ENCODE assay signal across 1 cellular context in the genomic region with DNA sequence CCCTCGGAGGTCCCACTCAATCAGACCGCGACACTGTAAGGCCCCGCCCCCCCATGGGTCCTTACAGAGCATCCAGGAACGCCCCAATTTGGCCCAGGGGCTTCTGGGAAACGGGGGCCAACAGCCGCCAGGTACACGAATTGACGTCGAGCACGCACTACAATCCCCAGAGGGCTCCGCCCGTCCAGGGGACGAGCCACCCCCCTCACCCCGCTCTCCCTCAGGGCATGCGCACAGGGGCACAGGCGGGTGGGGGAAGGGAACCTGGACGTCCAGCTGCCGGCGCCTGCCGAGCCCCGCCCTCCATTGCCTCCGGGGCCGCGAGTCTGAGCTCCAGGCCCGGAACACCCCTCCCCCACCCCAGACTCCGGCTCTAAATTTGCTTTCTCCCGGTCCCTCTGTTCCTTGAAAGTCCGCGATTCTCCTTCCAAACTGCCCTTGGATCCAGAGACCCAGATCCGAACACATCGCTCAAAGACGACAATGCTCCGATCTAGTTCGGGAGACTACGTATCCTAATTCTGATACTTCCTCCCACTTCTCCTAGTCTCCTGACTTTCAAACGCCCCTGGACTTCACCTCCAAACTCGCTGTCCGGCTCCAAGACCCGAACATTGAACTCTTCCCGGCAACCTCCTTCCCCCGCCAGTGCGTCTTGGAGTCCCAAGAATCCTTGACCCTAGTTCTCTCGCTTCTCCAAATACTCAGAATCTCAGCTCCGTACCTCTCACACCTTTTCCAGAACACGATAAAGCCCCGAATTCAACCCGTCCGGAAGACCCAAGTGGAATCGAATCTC.
A peak's percentile ranks its signal among the peaks of the same experiment; 100 is the strongest.
TF ChIP-seq lines count a peak whose summit lies in the region.

No MANE protein-coding gene starts in this region.

TF ChIP-seq in K562, 482 proteins besides CTCF, POLR2A, EP300 and RAD21 (continued from another document and continues in another):
- TF ChIP-seq, protein P1, sequence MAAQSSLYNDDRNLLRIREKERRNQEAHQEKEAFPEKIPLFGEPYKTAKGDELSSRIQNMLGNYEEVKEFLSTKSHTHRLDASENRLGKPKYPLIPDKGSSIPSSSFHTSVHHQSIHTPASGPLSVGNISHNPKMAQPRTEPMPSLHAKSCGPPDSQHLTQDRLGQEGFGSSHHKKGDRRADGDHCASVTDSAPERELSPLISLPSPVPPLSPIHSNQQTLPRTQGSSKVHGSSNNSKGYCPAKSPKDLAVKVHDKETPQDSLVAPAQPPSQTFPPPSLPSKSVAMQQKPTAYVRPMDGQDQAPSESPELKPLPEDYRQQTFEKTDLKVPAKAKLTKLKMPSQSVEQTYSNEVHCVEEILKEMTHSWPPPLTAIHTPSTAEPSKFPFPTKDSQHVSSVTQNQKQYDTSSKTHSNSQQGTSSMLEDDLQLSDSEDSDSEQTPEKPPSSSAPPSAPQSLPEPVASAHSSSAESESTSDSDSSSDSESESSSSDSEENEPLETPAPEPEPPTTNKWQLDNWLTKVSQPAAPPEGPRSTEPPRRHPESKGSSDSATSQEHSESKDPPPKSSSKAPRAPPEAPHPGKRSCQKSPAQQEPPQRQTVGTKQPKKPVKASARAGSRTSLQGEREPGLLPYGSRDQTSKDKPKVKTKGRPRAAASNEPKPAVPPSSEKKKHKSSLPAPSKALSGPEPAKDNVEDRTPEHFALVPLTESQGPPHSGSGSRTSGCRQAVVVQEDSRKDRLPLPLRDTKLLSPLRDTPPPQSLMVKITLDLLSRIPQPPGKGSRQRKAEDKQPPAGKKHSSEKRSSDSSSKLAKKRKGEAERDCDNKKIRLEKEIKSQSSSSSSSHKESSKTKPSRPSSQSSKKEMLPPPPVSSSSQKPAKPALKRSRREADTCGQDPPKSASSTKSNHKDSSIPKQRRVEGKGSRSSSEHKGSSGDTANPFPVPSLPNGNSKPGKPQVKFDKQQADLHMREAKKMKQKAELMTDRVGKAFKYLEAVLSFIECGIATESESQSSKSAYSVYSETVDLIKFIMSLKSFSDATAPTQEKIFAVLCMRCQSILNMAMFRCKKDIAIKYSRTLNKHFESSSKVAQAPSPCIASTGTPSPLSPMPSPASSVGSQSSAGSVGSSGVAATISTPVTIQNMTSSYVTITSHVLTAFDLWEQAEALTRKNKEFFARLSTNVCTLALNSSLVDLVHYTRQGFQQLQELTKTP (IDR thresholded peaks at IDR 0.05; ENCODE audit: low read depth in 1 of 2, partially characterized antibody in 2 of 2) = peak in 1 of 2 experiments; percentile 94
- TF ChIP-seq U2AF2 (optimal IDR thresholded peaks at IDR 0.05; ENCODE audit: low read depth, low read length) = no peak
- peak; percentile 57 for TF ChIP-seq RBM22 (IDR thresholded peaks at IDR 0.05; ENCODE audit: low read depth, low read length, poor library complexity, severe bottlenecking)
- peak; percentile 71; the same call in 1 of the 2 replicates for TF ChIP-seq CBX1 (IDR thresholded peaks at IDR 0.05; ENCODE audit: low read depth)
- TF ChIP-seq EP400 (IDR thresholded peaks at IDR 0.05) = peak; percentile 75
- TF ChIP-seq CBFA2T3 (IDR thresholded peaks at IDR 0.05) = peak; percentile 41
- TF ChIP-seq RFX5 (IDR thresholded peaks at IDR 0.05; ENCODE audit: low read depth, low read length) = no peak
- TF ChIP-seq MXI1 (IDR thresholded peaks at IDR 0.05; ENCODE audit: low read depth, low read length) = no peak
- TF ChIP-seq SIRT6 (IDR thresholded peaks at IDR 0.05; ENCODE audit: low read depth, low read length) = no peak
- no peak for TF ChIP-seq ARID1B (IDR thresholded peaks at IDR 0.05)
- TF ChIP-seq, protein P2, sequence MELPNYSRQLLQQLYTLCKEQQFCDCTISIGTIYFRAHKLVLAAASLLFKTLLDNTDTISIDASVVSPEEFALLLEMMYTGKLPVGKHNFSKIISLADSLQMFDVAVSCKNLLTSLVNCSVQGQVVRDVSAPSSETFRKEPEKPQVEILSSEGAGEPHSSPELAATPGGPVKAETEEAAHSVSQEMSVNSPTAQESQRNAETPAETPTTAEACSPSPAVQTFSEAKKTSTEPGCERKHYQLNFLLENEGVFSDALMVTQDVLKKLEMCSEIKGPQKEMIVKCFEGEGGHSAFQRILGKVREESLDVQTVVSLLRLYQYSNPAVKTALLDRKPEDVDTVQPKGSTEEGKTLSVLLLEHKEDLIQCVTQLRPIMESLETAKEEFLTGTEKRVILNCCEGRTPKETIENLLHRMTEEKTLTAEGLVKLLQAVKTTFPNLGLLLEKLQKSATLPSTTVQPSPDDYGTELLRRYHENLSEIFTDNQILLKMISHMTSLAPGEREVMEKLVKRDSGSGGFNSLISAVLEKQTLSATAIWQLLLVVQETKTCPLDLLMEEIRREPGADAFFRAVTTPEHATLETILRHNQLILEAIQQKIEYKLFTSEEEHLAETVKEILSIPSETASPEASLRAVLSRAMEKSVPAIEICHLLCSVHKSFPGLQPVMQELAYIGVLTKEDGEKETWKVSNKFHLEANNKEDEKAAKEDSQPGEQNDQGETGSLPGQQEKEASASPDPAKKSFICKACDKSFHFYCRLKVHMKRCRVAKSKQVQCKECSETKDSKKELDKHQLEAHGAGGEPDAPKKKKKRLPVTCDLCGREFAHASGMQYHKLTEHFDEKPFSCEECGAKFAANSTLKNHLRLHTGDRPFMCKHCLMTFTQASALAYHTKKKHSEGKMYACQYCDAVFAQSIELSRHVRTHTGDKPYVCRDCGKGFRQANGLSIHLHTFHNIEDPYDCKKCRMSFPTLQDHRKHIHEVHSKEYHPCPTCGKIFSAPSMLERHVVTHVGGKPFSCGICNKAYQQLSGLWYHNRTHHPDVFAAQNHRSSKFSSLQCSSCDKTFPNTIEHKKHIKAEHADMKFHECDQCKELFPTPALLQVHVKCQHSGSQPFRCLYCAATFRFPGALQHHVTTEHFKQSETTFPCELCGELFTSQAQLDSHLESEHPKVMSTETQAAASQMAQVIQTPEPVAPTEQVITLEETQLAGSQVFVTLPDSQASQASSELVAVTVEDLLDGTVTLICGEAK (IDR thresholded peaks at IDR 0.05) = peak; percentile 68
- TF ChIP-seq, protein P2 (CRISPR knock-in tag; IDR thresholded peaks at IDR 0.05) = no peak
- TF ChIP-seq ZNF445 (CRISPR knock-in tag; IDR thresholded peaks at IDR 0.05; ENCODE audit: low read depth) = no peak
- TF ChIP-seq MEIS2 (IDR thresholded peaks at IDR 0.05; ENCODE audit: partially characterized antibody) = peak; percentile 86
- no peak for TF ChIP-seq ZNF239 (CRISPR knock-in tag; IDR thresholded peaks at IDR 0.05)
- TF ChIP-seq, protein P3, sequence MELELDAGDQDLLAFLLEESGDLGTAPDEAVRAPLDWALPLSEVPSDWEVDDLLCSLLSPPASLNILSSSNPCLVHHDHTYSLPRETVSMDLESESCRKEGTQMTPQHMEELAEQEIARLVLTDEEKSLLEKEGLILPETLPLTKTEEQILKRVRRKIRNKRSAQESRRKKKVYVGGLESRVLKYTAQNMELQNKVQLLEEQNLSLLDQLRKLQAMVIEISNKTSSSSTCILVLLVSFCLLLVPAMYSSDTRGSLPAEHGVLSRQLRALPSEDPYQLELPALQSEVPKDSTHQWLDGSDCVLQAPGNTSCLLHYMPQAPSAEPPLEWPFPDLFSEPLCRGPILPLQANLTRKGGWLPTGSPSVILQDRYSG (tag; conservative IDR thresholded peaks at IDR 0.05; ENCODE audit: low read depth) = no peak
- TF ChIP-seq MBD2 (IDR thresholded peaks at IDR 0.05; ENCODE audit: borderline replicate concordance, low read depth) = peak; percentile 77
- TF ChIP-seq ZNF695 (CRISPR knock-in tag; IDR thresholded peaks at IDR 0.05) = no peak
- peak; percentile 83 for TF ChIP-seq RB1 (IDR thresholded peaks at IDR 0.05; ENCODE audit: low read depth)
- TF ChIP-seq CREM (IDR thresholded peaks at IDR 0.05; ENCODE audit: low read depth) = peak; percentile 95
- TF ChIP-seq TGIF2 (CRISPR knock-in tag; IDR thresholded peaks at IDR 0.05) = no peak
- no peak for TF ChIP-seq NR2C1 (IDR thresholded peaks at IDR 0.05)
- TF ChIP-seq NR2C1 (tag; IDR thresholded peaks at IDR 0.05) = peak; percentile 82
- peak; percentile 69 for TF ChIP-seq JUND (IDR thresholded peaks at IDR 0.05; ENCODE audit: borderline replicate concordance, low read depth, low read length)
- TF ChIP-seq JUND (tag; IDR thresholded peaks at IDR 0.05; ENCODE audit: borderline replicate concordance, low read depth, low read length) = no peak; the same call in 2 of the 3 replicates
- TF ChIP-seq, protein P4, sequence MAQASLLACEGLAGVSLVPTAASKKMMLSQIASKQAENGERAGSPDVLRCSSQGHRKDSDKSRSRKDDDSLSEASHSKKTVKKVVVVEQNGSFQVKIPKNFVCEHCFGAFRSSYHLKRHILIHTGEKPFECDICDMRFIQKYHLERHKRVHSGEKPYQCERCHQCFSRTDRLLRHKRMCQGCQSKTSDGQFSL (CRISPR knock-in tag; IDR thresholded peaks at IDR 0.05) = peak; percentile 65; the same call in 1 of the 2 replicates
- TF ChIP-seq, protein P4 (tag; IDR thresholded peaks at IDR 0.05) = no peak
- TF ChIP-seq NONO (IDR thresholded peaks at IDR 0.05; ENCODE audit: low read depth in 2 of 2, low read length in 1 of 2) = peak in 1 of 2 experiments; percentile 58; a peak in 1 of 4 replicates
- TF ChIP-seq, protein P5, sequence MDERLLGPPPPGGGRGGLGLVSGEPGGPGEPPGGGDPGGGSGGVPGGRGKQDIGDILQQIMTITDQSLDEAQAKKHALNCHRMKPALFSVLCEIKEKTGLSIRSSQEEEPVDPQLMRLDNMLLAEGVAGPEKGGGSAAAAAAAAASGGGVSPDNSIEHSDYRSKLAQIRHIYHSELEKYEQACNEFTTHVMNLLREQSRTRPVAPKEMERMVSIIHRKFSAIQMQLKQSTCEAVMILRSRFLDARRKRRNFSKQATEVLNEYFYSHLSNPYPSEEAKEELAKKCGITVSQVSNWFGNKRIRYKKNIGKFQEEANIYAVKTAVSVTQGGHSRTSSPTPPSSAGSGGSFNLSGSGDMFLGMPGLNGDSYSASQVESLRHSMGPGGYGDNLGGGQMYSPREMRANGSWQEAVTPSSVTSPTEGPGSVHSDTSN (CRISPR knock-in tag; IDR thresholded peaks at IDR 0.05; ENCODE audit: low read depth) = no peak
- TF ChIP-seq, protein P5 (tag; conservative IDR thresholded peaks at IDR 0.05; ENCODE audit: low read depth) = peak; percentile 21; the same call in 1 of the 2 replicates
- peak; percentile 26; the same call in 1 of the 2 replicates for TF ChIP-seq LCOR (CRISPR knock-in tag; IDR thresholded peaks at IDR 0.05)
- TF ChIP-seq GTF2E2 (tag; IDR thresholded peaks at IDR 0.05) = peak; percentile 57; the same call in 1 of the 2 replicates
- TF ChIP-seq SAP30 (IDR thresholded peaks at IDR 0.05; ENCODE audit: borderline replicate concordance, insufficient read depth, low read depth, low read length, poor library complexity, severe bottlenecking) = peak; percentile 65
- 0 out of 2 replicates have a peak, but pooled peaks have one; percentile 11 for TF ChIP-seq TARDBP (IDR thresholded peaks at IDR 0.05)
- TF ChIP-seq FOXJ2 (tag; IDR thresholded peaks at IDR 0.05) = no peak
